18 cellular contexts compared by ENCODE assay signal in genomic region chr6:33983721-33984465, GRCh38.
A peak's percentile ranks its signal among the peaks of the same experiment; 100 is the strongest.
DNase-seq lines count a peak whose midpoint lies in the region; TF ChIP-seq lines count a peak whose summit lies in the region.
"Had no signal": no experiment of that assay in that cellular context is flagged by ENCODE, and none has a peak within 500 bp of the region (broad histone marks: within the 10 kb centered on the region; RNA-seq: fewer than 3 reads in every experiment).

No MANE protein-coding gene starts in this region.

- peak overlapping the region in 3 of 5 experiments; percentile 38 to 85 (median 78) for H3K27ac Mint-ChIP-seq in brain

- no peak overlapping the region for H3K4me3 ChIP-seq in transverse colon
- H3K4me3 ChIP-seq in osteoblast (ENCODE audit: insufficient read depth, low read length), result no peak overlapping the region
- H3K4me3 ChIP-seq: dorsolateral prefrontal cortex, heart right ventricle had no signal

- no peaks in the 10 kb centered on the region for H3K36me3 Mint-ChIP-seq in brain
- H3K36me3 Mint-ChIP-seq: CD4-positive, CD25-positive, alpha-beta regulatory T cell had no signal

- H3K4me1 ChIP-seq in transverse colon (peaks cover 0 to 30% (median 25%) of the 10 kb centered on the region in 4 donors), osteoblast (ENCODE audit: insufficient read depth, low read length) (no peaks in the 10 kb centered on the region)

- no peak overlapping the region for H3K4me3 Mint-ChIP-seq in brain
- H3K4me3 Mint-ChIP-seq: CD4-positive, CD25-positive, alpha-beta regulatory T cell had no signal

- H3K27me3 ChIP-seq in transverse colon (no peaks in the 10 kb centered on the region), osteoblast (ENCODE audit: insufficient read depth, low read length) (peaks cover 6% of the 10 kb centered on the region)
- H3K27me3 ChIP-seq: dorsolateral prefrontal cortex, upper lobe of left lung had no signal

- WGBS in transverse colon (ENCODE audit: low coverage in 1 of 2), 2 donors, result 75 to 100% methylated on average over 3 to 8 of the region's 8 CpGs

- in situ Hi-C loops in transverse colon (cut with MboI; ENCODE audit: low pct_ligation_motif_present in 1 of 4, low pct_unique_long_range_greater_than_20kb in 1 of 4, low sequenced_read_pairs in 3 of 4), result no loop called here

- intact Hi-C loops in transverse colon (cut with DNase I; ENCODE audit: low total_unique reads), result no loop called here

- H3K4me2 ChIP-seq in osteoblast (ENCODE audit: insufficient read depth, low read length), result no peak overlapping the region

- H3K4me1 Mint-ChIP-seq in brain, result peaks cover 49% of the 10 kb centered on the region

- H3K9me3 ChIP-seq in transverse colon (no peaks in the 10 kb centered on the region), osteoblast (ENCODE audit: low read depth, low read length) (no peaks in the 10 kb centered on the region)
- H3K9me3 ChIP-seq: heart right ventricle, upper lobe of left lung had no signal

- H3K27ac ChIP-seq in transverse colon (peak overlapping the region; percentile 45 to 66 (median 57)), osteoblast (ENCODE audit: low read depth, low read length) (no peak overlapping the region)
- H3K27ac ChIP-seq: dorsolateral prefrontal cortex, epithelial cell of prostate, heart right ventricle, upper lobe of left lung had no signal

- H2AFZ ChIP-seq in osteoblast (ENCODE audit: low read length), result no peak overlapping the region

- H4K20me1 ChIP-seq in osteoblast (ENCODE audit: insufficient read depth, low read length), result no peaks in the 10 kb centered on the region

- H3K9me3 Mint-ChIP-seq in brain, result peaks cover 0 to 19% (median 13%) of the 10 kb centered on the region in 5 experiments
- H3K9me3 Mint-ChIP-seq: CD4-positive, CD25-positive, alpha-beta regulatory T cell had no signal

- DNase-seq in activated effector memory CD4-positive, alpha-beta T cell treated with anti-CD3 and anti-CD28 coated beads, Interleukin-2, amount 50 U/mL, for 16 hours, result peak; percentile 54
- DNase-seq in activated effector memory CD4-positive, alpha-beta T cell treated with Interleukin-2 at 50 U/mL for 16 hours, result no peak
- DNase-seq in mesenteric fat pad (ENCODE audit: low spot score) (peak; percentile 84), transverse colon (no peak), Ammon's horn (ENCODE audit: low spot score) (no peak), kidney tubule cell (ENCODE audit: low spot score) (no peak), osteoblast (ENCODE audit: insufficient read length, low spot score, missing footprints) (no peak)
- DNase-seq: activated CD4-positive, alpha-beta T cell treated with anti-CD3 and anti-CD28 coated beads, Interleukin-2, amount 50 U/mL, for 1 hour; CD4-positive, CD25-positive, alpha-beta regulatory T cell; heart right ventricle; NCI-H1436 treated with DMSO at 0.1 percent for 48 hours; nucleus accumbens; stimulated activated CD4-positive, alpha-beta T cell treated with anti-CD3 and anti-CD28 coated beads, Interleukin-12 subunit alpha, Interleukin-12 subunit beta, amount 100 ng/mL, for 4 hours; stimulated activated CD4-positive, alpha-beta T cell treated with anti-CD3 and anti-CD28 coated beads, Interleukin-4, amount 100 ng/mL, for 4 hours had no signal

- TF ChIP-seq CTCF in brain (conservative IDR thresholded peaks at IDR 0.05) (no peak), transverse colon (IDR thresholded peaks at IDR 0.05) (no peak), osteoblast (IDR thresholded peaks at IDR 0.05; ENCODE audit: extremely low read depth, low read depth, low read length) (no peak)

- TF ChIP-seq EP300 in transverse colon (IDR thresholded peaks at IDR 0.05; ENCODE audit: low read depth), result no peak

- TF ChIP-seq POLR2A in transverse colon (IDR thresholded peaks at IDR 0.05), result no peak

- no peaks in the 10 kb centered on the region for H3K79me2 ChIP-seq in osteoblast (ENCODE audit: insufficient read depth, low read length)

- H3K36me3 ChIP-seq in transverse colon, result no peaks in the 10 kb centered on the region
- no peaks in the 10 kb centered on the region for H3K36me3 ChIP-seq in osteoblast (ENCODE audit: insufficient read depth, low read length)
- H3K36me3 ChIP-seq: heart right ventricle, upper lobe of left lung had no signal

- peaks cover 9% of the 10 kb centered on the region for H3K27me3 Mint-ChIP-seq in brain

Comparison
In these comparisons a context has a peak if more than half of its experiments do, and no peak if none do; other contexts are left out.
1. DNase-seq: peak in activated effector memory CD4-positive, alpha-beta T cell treated with anti-CD3 and anti-CD28 coated beads, Interleukin-2, amount 50 U/mL, for 16 hours (single experiment) and mesenteric fat pad (single experiment); none in activated effector memory CD4-positive, alpha-beta T cell treated with Interleukin-2 at 50 U/mL for 16 hours (single experiment), transverse colon (single experiment), Ammon's horn (single experiment), kidney tubule cell (single experiment) and osteoblast (single experiment).